In the genomic region with DNA sequence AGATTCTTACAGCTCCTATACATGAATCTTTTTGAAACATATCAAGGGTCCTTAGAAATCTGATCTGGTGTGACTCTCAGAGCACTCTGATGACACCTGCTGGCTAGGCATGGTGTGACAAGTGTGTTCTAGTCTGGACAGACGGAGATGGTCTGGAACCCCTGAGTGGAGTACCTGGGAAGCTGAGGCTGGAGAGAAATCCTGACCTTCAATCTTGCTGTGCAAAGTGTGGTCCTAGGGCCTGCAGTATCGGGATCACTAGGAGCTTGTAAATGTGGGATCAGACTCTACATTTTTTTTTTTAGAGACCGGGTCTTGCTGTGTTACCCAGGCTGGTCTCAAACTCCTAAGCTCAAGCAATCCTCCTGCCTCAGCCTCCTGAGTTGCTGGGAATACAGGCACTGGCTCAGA, we compare ENCODE assay signal across 1 cellular context.
TF ChIP-seq lines count a peak whose summit lies in the region.

No MANE protein-coding gene starts in this region.

TF ChIP-seq in IMR-90, 13 proteins besides CTCF, POLR2A, EP300 and RAD21 (continued from another document):
- TF ChIP-seq MXI1 (IDR thresholded peaks at IDR 0.05; ENCODE audit: borderline replicate concordance, low read depth, low read length), result no peak
